21 cellular contexts compared by ENCODE assay signal in the genomic region with DNA sequence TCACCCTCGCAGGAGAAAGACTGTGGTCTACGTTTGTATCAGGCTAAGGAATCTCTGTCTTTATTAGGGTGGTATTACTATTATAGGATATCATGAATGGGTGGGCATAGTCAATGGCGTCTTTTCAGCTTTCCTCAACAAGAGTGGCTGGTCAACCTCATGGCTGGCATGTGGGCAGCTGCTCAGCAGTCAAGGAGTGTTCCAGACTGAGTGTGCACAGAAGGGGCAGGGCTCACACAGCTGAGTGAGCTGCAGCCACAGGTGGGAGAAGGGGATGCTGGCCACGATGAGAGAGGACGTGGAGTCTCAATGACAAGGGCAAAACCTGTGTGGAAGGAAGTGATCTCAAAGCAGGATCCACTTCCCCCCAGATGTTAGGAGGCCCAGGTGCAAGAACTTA. TPM values are rescaled to one million over a fixed set of nuclear protein-coding genes. Genes with fewer than 3 reads are reported as not detected.
DNase-seq lines count a peak whose midpoint lies in the region; ATAC-seq and TF ChIP-seq lines count a peak whose summit lies in the region.
"Had no signal": no experiment of that assay in that cellular context is flagged by ENCODE, and none has a peak within 500 bp of the region (broad histone marks: within the 10 kb centered on the region; RNA-seq: fewer than 3 reads in every experiment).

No MANE protein-coding gene starts in this region.

- H3K9me3 ChIP-seq in CD4-positive, CD25-positive, alpha-beta regulatory T cell (ENCODE audit: control insufficient read depth in 2 of 2, low read length in 2 of 2), result no peaks in the 10 kb centered on the region
- H3K9me3 ChIP-seq in iPS DF 6.9 (ENCODE audit: control insufficient read depth, insufficient read depth, low read length), result no peaks in the 10 kb centered on the region
- no peaks in the 10 kb centered on the region for H3K9me3 ChIP-seq in GM23248 (ENCODE audit: low read depth)
- H3K9me3 ChIP-seq: colonic mucosa, left ventricle myocardium inferior, upper lobe of right lung had no signal

- H4K20me1 ChIP-seq in GM23248 (ENCODE audit: insufficient read depth), result peaks cover 12% of the 10 kb centered on the region

- peaks cover 14% of the 10 kb centered on the region for H3K36me3 Mint-ChIP-seq in CD4-positive, CD25-positive, alpha-beta regulatory T cell
- peaks cover 20% of the 10 kb centered on the region for H3K36me3 Mint-ChIP-seq in activated CD4-positive, alpha-beta memory T cell treated with anti-CD3 and anti-CD28 coated beads, Interleukin-2, amount 10 ng/mL, durations not matched to agents 7 days and 5 days (ENCODE audit: low read depth)

- no CpG with 5 or more reads among the region's 5 CpGs for WGBS in iPS DF 6.9 (ENCODE audit: insufficient coverage, insufficient read length)
- WGBS in GM23248 (ENCODE audit: low coverage in 1 of 2, low lambda C conversion rate in 2 of 2, missing lambda C conversion rate in 2 of 2), 2 experiments, result 85 to 86% methylated on average over 5 of the region's 5 CpGs

- in situ Hi-C loops in GM23248 (cut with MboI), result no loop called here

- H3K9ac ChIP-seq in GM23248, result no peak overlapping the region
- H3K9ac ChIP-seq: neural progenitor cell had no signal

- H3K79me2 ChIP-seq in GM23248 (ENCODE audit: insufficient read depth), result peaks cover 100% of the 10 kb centered on the region

- H3K4me1 Mint-ChIP-seq in CD4-positive, CD25-positive, alpha-beta regulatory T cell, result peaks cover 0 to 49% (median 16%) of the 10 kb centered on the region in 4 donors
- H3K4me1 Mint-ChIP-seq in activated CD4-positive, alpha-beta memory T cell treated with anti-CD3 and anti-CD28 coated beads, Interleukin-2, amount 10 ng/mL, durations not matched to agents 7 days and 5 days, result peaks cover 52% of the 10 kb centered on the region

- POLR2A ChIA-PET in activated CD4-positive, alpha-beta memory T cell treated with anti-CD3 and anti-CD28 coated beads, Interleukin-2, amount 10 ng/mL, durations not matched to agents 7 days and 5 days (lab: Charles Lee), result no interaction called here

- H2AFZ ChIP-seq in GM23248, result no peak overlapping the region
- H2AFZ ChIP-seq: neural progenitor cell had no signal

- H3K27me3 Mint-ChIP-seq in CD4-positive, CD25-positive, alpha-beta regulatory T cell, result no peaks in the 10 kb centered on the region
- no peaks in the 10 kb centered on the region for H3K27me3 Mint-ChIP-seq in activated CD4-positive, alpha-beta memory T cell treated with anti-CD3 and anti-CD28 coated beads, Interleukin-2, amount 10 ng/mL, durations not matched to agents 7 days and 5 days

- H3K27me3 ChIP-seq in CD4-positive, CD25-positive, alpha-beta regulatory T cell (ENCODE audit: control insufficient read depth, insufficient read depth, low read length), result no peaks in the 10 kb centered on the region
- no peaks in the 10 kb centered on the region for H3K27me3 ChIP-seq in iPS DF 6.9 (ENCODE audit: control insufficient read depth, insufficient read depth, low read length)
- no peaks in the 10 kb centered on the region for H3K27me3 ChIP-seq in GM23248 (replicated peaks; ENCODE audit: insufficient read depth)
- H3K27me3 ChIP-seq: brain microvascular endothelial cell, colonic mucosa, neural progenitor cell, upper lobe of right lung had no signal

- peak overlapping the region; percentile 84 to 86 (median 85) for H3K27ac Mint-ChIP-seq in CD4-positive, CD25-positive, alpha-beta regulatory T cell
- peak overlapping the region; percentile 5 for H3K27ac Mint-ChIP-seq in activated CD4-positive, alpha-beta memory T cell treated with anti-CD3 and anti-CD28 coated beads, Interleukin-2, amount 10 ng/mL, durations not matched to agents 7 days and 5 days

- no peak for ATAC-seq in CD4-positive, CD25-positive, alpha-beta regulatory T cell (ENCODE audit: low read depth in 2 of 2)
- no peak for ATAC-seq in GM18498 (IDR thresholded peaks at IDR 0.05; ENCODE audit: unreplicated experiment)
- ATAC-seq: upper lobe of right lung had no signal

- H3K4me1 ChIP-seq in CD4-positive, CD25-positive, alpha-beta regulatory T cell (ENCODE audit: control insufficient read depth, insufficient read depth, low read length, poor library complexity, severe bottlenecking), result peaks cover 5% of the 10 kb centered on the region
- H3K4me1 ChIP-seq in iPS DF 6.9 (ENCODE audit: control insufficient read depth, insufficient read depth, low read length), result peaks cover 2% of the 10 kb centered on the region; the same call in 1 of the 2 replicates
- H3K4me1 ChIP-seq in GM23248 (ENCODE audit: insufficient read depth), result no peaks in the 10 kb centered on the region; the same call in 1 of the 2 replicates
- H3K4me1 ChIP-seq: colonic mucosa, upper lobe of right lung had no signal

- H3K4me3 ChIP-seq in CD4-positive, CD25-positive, alpha-beta regulatory T cell (ENCODE audit: low read depth, low read length), result no peak overlapping the region
- no peak overlapping the region for H3K4me3 ChIP-seq in iPS DF 6.9 (ENCODE audit: low read length)
- H3K4me3 ChIP-seq in GM23248, result no peak overlapping the region
- H3K4me3 ChIP-seq: colonic mucosa, left ventricle myocardium inferior, neural progenitor cell, upper lobe of right lung had no signal

- DNase-seq in CD4-positive, CD25-positive, alpha-beta regulatory T cell, result peak in 1 of 3 donors; percentile 19
- DNase-seq in activated CD4-positive, alpha-beta memory T cell treated with anti-CD3 and anti-CD28 coated beads, Interleukin-2, amount 10 ng/mL, durations not matched to agents 7 days and 5 days, result no peak
- DNase-seq in iPS DF 6.9 (ENCODE audit: low read depth, low spot score) (no peak), GM23248 (no peak)
- DNase-seq in activated effector memory CD4-positive, alpha-beta T cell treated with Interleukin-2 at 50 U/mL for 16 hours, result no peak
- DNase-seq: activated CD4-positive, CD25-positive, alpha-beta regulatory T cell treated with anti-CD3 and anti-CD28 coated beads, Interleukin-2, amount 50 U/mL, for 72 hours; brain microvascular endothelial cell; colonic mucosa; DMS79 treated with DMSO at 0.1 percent for 48 hours; HCEC 1CT; immature natural killer cell; Kasumi-1; left ventricle myocardium inferior; NCI-H2081; small intestine; stimulated activated CD4-positive, alpha-beta T cell treated with anti-CD3 and anti-CD28 coated beads, Interleukin-4, amount 100 ng/mL, for 1 hour; T1000; upper lobe of right lung had no signal

- no peak overlapping the region for H3K4me3 Mint-ChIP-seq in CD4-positive, CD25-positive, alpha-beta regulatory T cell
- H3K4me3 Mint-ChIP-seq in activated CD4-positive, alpha-beta memory T cell treated with anti-CD3 and anti-CD28 coated beads, Interleukin-2, amount 10 ng/mL, durations not matched to agents 7 days and 5 days, result no peak overlapping the region
- H3K4me3 Mint-ChIP-seq: immature natural killer cell, neural progenitor cell had no signal

- H3K9me3 Mint-ChIP-seq in CD4-positive, CD25-positive, alpha-beta regulatory T cell, result no peaks in the 10 kb centered on the region
- no peaks in the 10 kb centered on the region for H3K9me3 Mint-ChIP-seq in activated CD4-positive, alpha-beta memory T cell treated with anti-CD3 and anti-CD28 coated beads, Interleukin-2, amount 10 ng/mL, durations not matched to agents 7 days and 5 days
- H3K9me3 Mint-ChIP-seq: immature natural killer cell, neural progenitor cell had no signal

- H3F3A ChIP-seq in GM23248 (ENCODE audit: insufficient read depth), result peaks cover 10% of the 10 kb centered on the region; the same call in 1 of the 2 replicates

- TF ChIP-seq CTCF in C4-2B (conservative IDR thresholded peaks at IDR 0.05), result no peak

- no peaks in the 10 kb centered on the region for H3K9me2 ChIP-seq in GM23248 (ENCODE audit: insufficient read depth)

- H3K36me3 ChIP-seq in CD4-positive, CD25-positive, alpha-beta regulatory T cell (ENCODE audit: control insufficient read depth, insufficient read depth, low read length), result peaks cover 5% of the 10 kb centered on the region
- H3K36me3 ChIP-seq in iPS DF 6.9 (ENCODE audit: control insufficient read depth, insufficient read depth, low read length), result no peaks in the 10 kb centered on the region
- peaks cover 14% of the 10 kb centered on the region; the same call in 1 of the 2 replicates for H3K36me3 ChIP-seq in GM23248 (ENCODE audit: low read depth)
- H3K36me3 ChIP-seq: colonic mucosa, neural progenitor cell, upper lobe of right lung had no signal

- H3K27ac ChIP-seq in C4-2B (peak overlapping the region; percentile 1; the same call in 1 of the 2 replicates), iPS DF 6.9 (ENCODE audit: low read length) (peak overlapping the region; percentile 75), GM23248 (no peak overlapping the region)
- no peak overlapping the region for H3K27ac ChIP-seq in CD4-positive, CD25-positive, alpha-beta regulatory T cell (ENCODE audit: insufficient read depth, low read length, poor library complexity, severe bottlenecking)
- H3K27ac ChIP-seq: brain microvascular endothelial cell, colonic mucosa, left ventricle myocardium inferior, neural progenitor cell, upper lobe of right lung had no signal

- H3K4me2 ChIP-seq in GM23248 (ENCODE audit: unreplicated experiment), result no peak overlapping the region
- H3K4me2 ChIP-seq: neural progenitor cell had no signal

- CTCF ChIA-PET in activated CD4-positive, alpha-beta memory T cell treated with anti-CD3 and anti-CD28 coated beads, Interleukin-2, amount 10 ng/mL, durations not matched to agents 7 days and 5 days (lab: Charles Lee), result no interaction called here

RNA-seq across cellular contexts. Expression of a gene that starts 54.7 kb away (rescaled TPM):
- 29.9 TPM for total RNA-seq in CD4-positive, CD25-positive, alpha-beta regulatory T cell
- polyA plus RNA-seq in CD4-positive, CD25-positive, alpha-beta regulatory T cell, result 1 to 10 TPM; 3.6 to 7.7 (median 4.8) TPM
- 10 to 100 TPM; 90.3 to 92.1 TPM for total RNA-seq in activated CD4-positive, alpha-beta memory T cell treated with anti-CD3 and anti-CD28 coated beads, Interleukin-2, amount 10 ng/mL, durations not matched to agents 7 days and 5 days
- total RNA-seq in GM23248 (2014; rRNA removed; shearing (Covaris generic)), result 34.7 and 52.0 TPM in 2 replicates
- 37.8 and 38.6 TPM in 2 replicates for polyA plus RNA-seq in GM23248 (2016; fragmentation: Nextera tagmentation; extraction: Ambion mirVana)

Comparison
In these comparisons a context has a peak if more than half of its experiments do, and no peak if none do; other contexts are left out.
1. H3K27ac ChIP-seq: peak in C4-2B (single experiment) and iPS DF 6.9 (single experiment); none in CD4-positive, CD25-positive, alpha-beta regulatory T cell (single experiment) and GM23248 (single experiment).